20 cellular contexts compared by ENCODE assay signal in genomic region chr7:45359781-45360180, GRCh38.
DNase-seq lines count a peak whose midpoint lies in the region; ATAC-seq, FAIRE-seq and TF ChIP-seq lines count a peak whose summit lies in the region.
"Had no signal": no experiment of that assay in that cellular context is flagged by ENCODE, and none has a peak within 500 bp of the region (broad histone marks: within the 10 kb centered on the region; RNA-seq: fewer than 3 reads in every experiment).

No MANE protein-coding gene starts in this region.

- WGBS in K562 (ENCODE audit: insufficient coverage, low coverage, missing lambda C conversion rate) = 0% methylated on average over 4 of the region's 4 CpGs

- H3K4me3 ChIP-seq in K562 = no peak overlapping the region
- H3K4me3 ChIP-seq: GM23248 had no signal

- H3K27me3 ChIP-seq in K562 (ENCODE audit: control insufficient read depth in 2 of 2, insufficient read depth in 2 of 2, low read length in 2 of 2) = peaks cover 0 to 5% of the 10 kb centered on the region in 2 experiments; a peak in 1 of 5 replicates

- no peaks in the 10 kb centered on the region for H3K9me3 ChIP-seq in K562 (replicated peaks; ENCODE audit: control insufficient read depth, insufficient read depth, low read depth, low read length)

- CTCF ChIA-PET in K562 (lab: Yijun Ruan, JAX; ENCODE audit: low intra/inter-chr PET ratio) = no interaction called here

- DNase-seq in LHCN-M2 (ENCODE audit: low read depth) = peak; percentile 21
- DNase-seq in K562 (ENCODE audit: extremely low read depth in 1 of 4, low spot score in 3 of 4) = no peak
- DNase-seq in myocyte (ENCODE audit: low read depth) = peak; percentile 90
- DNase-seq in retina = peak; percentile 42
- no peak for DNase-seq in NCI-H2107 treated with DMSO at 0.1 percent for 48 hours (lab: John Stamatoyannopoulos, UW; ENCODE audit: unreplicated experiment)
- no peak for DNase-seq in 8988T
- DNase-seq: C1 segment of cervical spinal cord; Calu3; CD4-positive, alpha-beta memory T cell; COR-L47; DMS53; DMS79 treated with DMSO at 0.1 percent for 48 hours; GM23248; H7; HCEC 1CT had no signal

- in situ Hi-C loops in K562 (cut with MboI) = no loop called here

- no peaks in the 10 kb centered on the region for H3K4me1 ChIP-seq in K562 (replicated peaks in 1 of 2; ENCODE audit: control insufficient read depth in 2 of 2, insufficient read depth in 2 of 2, low read length in 2 of 2)

- no peaks in the 10 kb centered on the region for H4K20me1 ChIP-seq in K562 (replicated peaks; ENCODE audit: control insufficient read depth, insufficient read depth, low read length)

- H3K4me2 ChIP-seq in K562 (ENCODE audit: insufficient read depth, low read length) = no peak overlapping the region

- no peak for TF ChIP-seq EP300 in K562 (IDR thresholded peaks at IDR 0.05; ENCODE audit: low read length)

- no peak overlapping the region for H3K27ac ChIP-seq in K562 (ENCODE audit: extremely low read depth, low read depth, low read length)
- H3K27ac ChIP-seq: GM23248 had no signal

- TF ChIP-seq RAD21 in K562 (CRISPR knock-in tag; conservative IDR thresholded peaks at IDR 0.05 in 1 of 2, IDR thresholded peaks at IDR 0.05 in 1 of 2) = no peak

- TF ChIP-seq POLR2A in K562 (conservative IDR thresholded peaks at IDR 0.05) = no peak

- H3K36me3 ChIP-seq in K562 (ENCODE audit: control insufficient read depth, insufficient read depth, low read length) = no peaks in the 10 kb centered on the region

- H2AFZ ChIP-seq in K562 (ENCODE audit: low read depth, low read length) = no peak overlapping the region
- H2AFZ ChIP-seq: GM23248 had no signal

- no peak for FAIRE-seq in K562 (lab: Jason Lieb, UNC)
- FAIRE-seq: G401.6, GM12892, H1 had no signal

- no peaks in the 10 kb centered on the region for H3K9me1 ChIP-seq in K562 (ENCODE audit: control insufficient read depth, insufficient read depth, low read length)

- no peaks in the 10 kb centered on the region for H3K79me2 ChIP-seq in K562 (ENCODE audit: control insufficient read depth, insufficient read depth, low read length)

- intact Hi-C loops in K562 (cut with micrococcal nuclease) = no loop called here

- BruUV-seq in K562 (replicated peaks; lab: Mats Ljungman, UMichigan) = no TSS peak

- POLR2A ChIA-PET in K562 (lab: Yijun Ruan, JAX) = interaction anchor here (1.7 kb wide), 1 partner anchor 24 kb away, joined by 4 read pairs; no protein-coding TSS in a partner anchor

- no peak for TF ChIP-seq CTCF in K562 (IDR thresholded peaks at IDR 0.05 in 2 of 3, conservative IDR thresholded peaks at IDR 0.05 in 1 of 3; ENCODE audit: insufficient read depth in 2 of 3, low read depth in 1 of 3, low read length in 3 of 3)

- ATAC-seq in K562 = no peak
- ATAC-seq in HG03378 (IDR thresholded peaks at IDR 0.05; ENCODE audit: unreplicated experiment) = no peak
- ATAC-seq in GM21737 (IDR thresholded peaks at IDR 0.05; ENCODE audit: unreplicated experiment) = no peak

- no peak overlapping the region for H3K9ac ChIP-seq in K562 (ENCODE audit: insufficient read depth in 1 of 2, low read depth in 2 of 2, low read length in 2 of 2)
- H3K9ac ChIP-seq: GM23248 had no signal

TF ChIP-seq in K562, 482 proteins besides CTCF, POLR2A, EP300 and RAD21:
- TF ChIP-seq, protein P1, sequence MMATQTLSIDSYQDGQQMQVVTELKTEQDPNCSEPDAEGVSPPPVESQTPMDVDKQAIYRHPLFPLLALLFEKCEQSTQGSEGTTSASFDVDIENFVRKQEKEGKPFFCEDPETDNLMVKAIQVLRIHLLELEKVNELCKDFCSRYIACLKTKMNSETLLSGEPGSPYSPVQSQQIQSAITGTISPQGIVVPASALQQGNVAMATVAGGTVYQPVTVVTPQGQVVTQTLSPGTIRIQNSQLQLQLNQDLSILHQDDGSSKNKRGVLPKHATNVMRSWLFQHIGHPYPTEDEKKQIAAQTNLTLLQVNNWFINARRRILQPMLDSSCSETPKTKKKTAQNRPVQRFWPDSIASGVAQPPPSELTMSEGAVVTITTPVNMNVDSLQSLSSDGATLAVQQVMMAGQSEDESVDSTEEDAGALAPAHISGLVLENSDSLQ (IDR thresholded peaks at IDR 0.05) = peak; percentile 42; the same call in 1 of the 2 replicates
- TF ChIP-seq HMG20B (CRISPR knock-in tag; IDR thresholded peaks at IDR 0.05) (no peak), FUS (optimal IDR thresholded peaks at IDR 0.05; ENCODE audit: low read depth, low read length) (no peak)

Comparison
In these comparisons a context has a peak if more than half of its experiments do, and no peak if none do; other contexts are left out.
1. DNase-seq: peak in LHCN-M2 (single experiment), myocyte (single experiment) and retina (single experiment); none in K562 (0 of 4), NCI-H2107 treated with DMSO at 0.1 percent for 48 hours (single experiment) and 8988T (single experiment).